ENCODE assay signal across 8 cellular contexts in genomic region chr5:14665949-14666741, GRCh38. TPM values are rescaled to one million over a fixed set of nuclear protein-coding genes. Genes with fewer than 3 reads are reported as not detected.
DNase-seq lines count a peak whose midpoint lies in the region; ATAC-seq, FAIRE-seq and TF ChIP-seq lines count a peak whose summit lies in the region.

No MANE protein-coding gene starts in this region.

- peak; percentile 89 for FAIRE-seq in GM19239 (lab: Jason Lieb, UNC)

- peak; percentile 31 for DNase-seq in Caki2 (ENCODE audit: low read depth)
- DNase-seq in GM19239 (ENCODE audit: insufficient read length, low spot score): peak; percentile 44
- DNase-seq in T follicular helper cell (ENCODE audit: low read depth): peak; percentile 40
- peak; percentile 23 to 32 for DNase-seq in T47D (ENCODE audit: low read depth in 1 of 2, low spot score in 1 of 2)
- DNase-seq in upper lobe of right lung: peak; percentile 64
- no peak for DNase-seq in NCI-H774 (lab: John Stamatoyannopoulos, UW)

- intact Hi-C loops in upper lobe of right lung (cut with DNase I): no loop called here

- H3K27me3 ChIP-seq in muscle layer of duodenum (ENCODE audit: low read depth, low read length) (no peaks in the 10 kb centered on the region), upper lobe of right lung (no peaks in the 10 kb centered on the region)

- H3K36me3 ChIP-seq in muscle layer of duodenum (ENCODE audit: control insufficient read depth in 1 of 2, insufficient read depth in 2 of 2, low read length in 2 of 2): no peaks in the 10 kb centered on the region
- H3K36me3 ChIP-seq in upper lobe of right lung: no peaks in the 10 kb centered on the region

- in situ Hi-C loops in Caki2 (cut with HindIII; ENCODE audit: low pct_unique_long_range_greater_than_20kb, low sequenced_read_pairs) (no loop called here), T47D (cut with HindIII; ENCODE audit: low pct_unique_long_range_greater_than_20kb, low sequenced_read_pairs) (no loop called here)

- ATAC-seq in HG03196 (IDR thresholded peaks at IDR 0.05; ENCODE audit: unreplicated experiment) (peak; percentile 30), upper lobe of right lung (no peak)

- TF ChIP-seq CTCF in upper lobe of right lung (IDR thresholded peaks at IDR 0.05): no peak

- H3K27ac ChIP-seq in muscle layer of duodenum (ENCODE audit: low read length): peak overlapping the region; percentile 69
- H3K27ac ChIP-seq in upper lobe of right lung: no peak overlapping the region

- H3K9me3 ChIP-seq in muscle layer of duodenum (ENCODE audit: control insufficient read depth in 1 of 2, low read length in 2 of 2): no peaks in the 10 kb centered on the region
- no peaks in the 10 kb centered on the region for H3K9me3 ChIP-seq in upper lobe of right lung

- H3K4me1 ChIP-seq in muscle layer of duodenum (ENCODE audit: control insufficient read depth in 1 of 2, insufficient read depth in 2 of 2, low read length in 2 of 2): peaks cover 20 to 28% of the 10 kb centered on the region in 2 donors
- peaks cover 41% of the 10 kb centered on the region for H3K4me1 ChIP-seq in upper lobe of right lung

- H3K4me3 ChIP-seq in muscle layer of duodenum (ENCODE audit: low read depth in 1 of 2, low read length in 2 of 2) (peak overlapping the region; percentile 79 to 85), upper lobe of right lung (peak overlapping the region; percentile 70)

RNA-seq across cellular contexts. Expression of gene OTULIN, which starts 1.6 kb away (rescaled TPM):
- total RNA-seq in Caki2 (2014; rRNA removed; shearing (Covaris generic); ENCODE audit: low replicate concordance): 10.6 and 54.6 TPM in 2 replicates
- 30.0 TPM for total RNA-seq in upper lobe of right lung
